18 cellular contexts compared by ENCODE assay signal in genomic region chr4:2647403-2648158, GRCh38.
A peak's percentile ranks its signal among the peaks of the same experiment; 100 is the strongest.
DNase-seq lines count a peak whose midpoint lies in the region; ATAC-seq, FAIRE-seq and TF ChIP-seq lines count a peak whose summit lies in the region.
"Had no signal": no experiment of that assay in that cellular context is flagged by ENCODE, and none has a peak within 500 bp of the region (broad histone marks: within the 10 kb centered on the region; RNA-seq: fewer than 3 reads in every experiment).

No MANE protein-coding gene starts in this region.

- H4K91ac ChIP-seq in neuronal stem cell (ENCODE audit: low read depth, low read length, poor library complexity), result no peak overlapping the region

- H3K9ac ChIP-seq in HepG2 (ENCODE audit: insufficient read depth, low read depth, low read length) (no peak overlapping the region), neuronal stem cell (ENCODE audit: low read depth, low read length, poor library complexity) (no peak overlapping the region)

- TF ChIP-seq EP300 in HepG2 (IDR thresholded peaks at IDR 0.05; ENCODE audit: low read depth in 2 of 2, low read length in 2 of 2) (no peak), HepG2 (CRISPR knock-in tag; IDR thresholded peaks at IDR 0.05; ENCODE audit: borderline replicate concordance) (no peak)

- TF ChIP-seq CTCF in HepG2 (CRISPR knock-in tag; IDR thresholded peaks at IDR 0.05), result no peak

- no peak overlapping the region for H4K8ac ChIP-seq in neuronal stem cell (ENCODE audit: low read depth, low read length)

- no peak overlapping the region for H3K18ac ChIP-seq in neuronal stem cell (ENCODE audit: low read length)

- in situ Hi-C loops in HepG2 (cut with HindIII; ENCODE audit: extremely low pct_ligation_motif_present, low pct_unique_long_range_greater_than_20kb), result no loop called here

- no peak overlapping the region for H2BK5ac ChIP-seq in neuronal stem cell (ENCODE audit: low read length)

- WGBS in HepG2 (ENCODE audit: low lambda C conversion rate), result 97% methylated on average over 10 of the region's 10 CpGs
- WGBS in neuronal stem cell (ENCODE audit: extremely low coverage in 2 of 2, insufficient read length in 2 of 2, insufficient replicate concordance in 1 of 2), 2 donors, result no CpG with 5 or more reads among the region's 10 CpGs

- peak; percentile 9 for DNase-seq in activated T-cell treated with anti-CD3 and anti-CD28 coated beads, Interleukin-2, amount 50 U/mL, for 24 hours
- DNase-seq in activated T-cell treated with anti-CD3 and anti-CD28 coated beads, Interleukin-2, amount 50 U/mL, for 4 hours, result no peak
- DNase-seq in NCI-H345 treated with DMSO at 0.1 percent for 48 hours (lab: John Stamatoyannopoulos, UW; ENCODE audit: unreplicated experiment) (peak; percentile 10), HepG2 (ENCODE audit: low spot score) (no peak), HuH-7 (ENCODE audit: low spot score) (no peak), neuronal stem cell (ENCODE audit: low spot score) (no peak)
- DNase-seq in stimulated activated effector memory CD8-positive, alpha-beta T cell treated with anti-CD3 and anti-CD28 coated beads, Interleukin-12 subunit alpha, Interleukin-12 subunit beta, amount 100 ng/mL, for 72 hours (ENCODE audit: low spot score in 2 of 2), result no peak
- DNase-seq in stimulated activated naive CD4-positive, alpha-beta T cell (lab: John Stamatoyannopoulos, UW), result no peak
- DNase-seq: caudate nucleus; esophagus squamous epithelium; heart left ventricle; HFFc6; immature natural killer cell; NCI-H1436; NK-92 treated with Interleukin-12 subunit alpha and Interleukin-12 subunit beta, amount 100 ng/mL, for 24 hours; right cardiac atrium; stimulated activated CD4-positive, alpha-beta T cell treated with anti-CD3 and anti-CD28 coated beads, Interleukin-1b, Interleukin-23, amount 100 ng/mL, for 48 hours had no signal

- TF ChIP-seq POLR2A in HepG2 (IDR thresholded peaks at IDR 0.05; ENCODE audit: insufficient read depth in 1 of 2, low read depth in 2 of 2, low read length in 2 of 2), result no peak

- no peaks in the 10 kb centered on the region for H3K27me3 ChIP-seq in HepG2 (ENCODE audit: control insufficient read depth in 1 of 2, insufficient read depth in 2 of 2, low read length in 2 of 2)
- H3K27me3 ChIP-seq in neuronal stem cell (ENCODE audit: control insufficient read depth in 3 of 3, insufficient read depth in 3 of 3, low read depth in 1 of 3, low read length in 3 of 3), result no peaks in the 10 kb centered on the region
- H3K27me3 ChIP-seq: esophagus squamous epithelium, heart left ventricle had no signal

- H3K4me3 ChIP-seq in HepG2 (replicated peaks in 1 of 3; ENCODE audit: insufficient read depth in 1 of 3, low read depth in 2 of 3, low read length in 3 of 3), result no peak overlapping the region
- H3K4me3 ChIP-seq in neuronal stem cell (ENCODE audit: low read length in 2 of 2), result no peak overlapping the region
- H3K4me3 ChIP-seq: esophagus squamous epithelium, heart left ventricle had no signal

- H3K4me2 ChIP-seq in HepG2 (ENCODE audit: low read depth, low read length), result no peak overlapping the region
- H3K4me2 ChIP-seq in neuronal stem cell (ENCODE audit: insufficient read depth, low read length, poor library complexity, severe bottlenecking), result no peak overlapping the region

- H3K23ac ChIP-seq in neuronal stem cell (ENCODE audit: low read depth, low read length, poor library complexity), result no peak overlapping the region

- no peak overlapping the region for H2AFZ ChIP-seq in HepG2 (ENCODE audit: low read length)
- H2AFZ ChIP-seq in neuronal stem cell (ENCODE audit: low read length), result no peak overlapping the region

- peaks cover 89% of the 10 kb centered on the region for H3K36me3 Mint-ChIP-seq in activated T-cell treated with anti-CD3 and anti-CD28 coated beads, Interleukin-2, amount 50 U/mL, for 24 hours (ENCODE audit: low read depth)
- peaks cover 15% of the 10 kb centered on the region for H3K36me3 Mint-ChIP-seq in activated T-cell treated with anti-CD3 and anti-CD28 coated beads, Interleukin-2, amount 50 U/mL, for 4 hours (ENCODE audit: insufficient read depth)
- peaks cover 86% of the 10 kb centered on the region for H3K36me3 Mint-ChIP-seq in stimulated activated effector memory CD8-positive, alpha-beta T cell treated with anti-CD3 and anti-CD28 coated beads, Interleukin-12 subunit alpha, Interleukin-12 subunit beta, amount 100 ng/mL, for 72 hours

- peak overlapping the region; percentile 71 for H3K27ac Mint-ChIP-seq in activated T-cell treated with anti-CD3 and anti-CD28 coated beads, Interleukin-2, amount 50 U/mL, for 24 hours
- peak overlapping the region; percentile 32 for H3K27ac Mint-ChIP-seq in stimulated activated effector memory CD8-positive, alpha-beta T cell treated with anti-CD3 and anti-CD28 coated beads, Interleukin-12 subunit alpha, Interleukin-12 subunit beta, amount 100 ng/mL, for 72 hours
- H3K27ac Mint-ChIP-seq: HFFc6, immature natural killer cell had no signal

- no peak overlapping the region for H3K4ac ChIP-seq in neuronal stem cell (ENCODE audit: low read length)

- H3K27ac ChIP-seq in HepG2 (ENCODE audit: extremely low read length, insufficient read depth, low read length) (no peak overlapping the region), neuronal stem cell (replicated peaks; ENCODE audit: low read length) (no peak overlapping the region)
- H3K27ac ChIP-seq: esophagus squamous epithelium, heart left ventricle had no signal

- no peaks in the 10 kb centered on the region for H4K20me1 ChIP-seq in HepG2 (ENCODE audit: insufficient read depth, low read length)

- H3K9me3 ChIP-seq in HepG2 (ENCODE audit: low read length), result no peaks in the 10 kb centered on the region
- H3K9me3 ChIP-seq in neuronal stem cell (replicated peaks in 1 of 2; ENCODE audit: control insufficient read depth in 2 of 2, insufficient read depth in 1 of 2, low read depth in 1 of 2, low read length in 2 of 2), result peaks cover 3 to 13% of the 10 kb centered on the region in 2 donors
- H3K9me3 ChIP-seq: esophagus squamous epithelium, heart left ventricle had no signal

- H3K14ac ChIP-seq in neuronal stem cell (ENCODE audit: low read length), result no peak overlapping the region

- no peak overlapping the region for H2BK120ac ChIP-seq in neuronal stem cell (ENCODE audit: low read depth, low read length)

- H3K4me1 ChIP-seq in HepG2 (ENCODE audit: insufficient read depth, low read length) (no peaks in the 10 kb centered on the region), neuronal stem cell (ENCODE audit: control insufficient read depth in 2 of 2, insufficient read depth in 1 of 2, low read depth in 1 of 2, low read length in 2 of 2) (peaks cover 0 to 4% of the 10 kb centered on the region in 2 donors)
- H3K4me1 ChIP-seq: esophagus squamous epithelium, heart left ventricle had no signal

- POLR2A ChIA-PET in HepG2 (lab: Yijun Ruan, JAX), result no interaction called here

- H3K36me3 ChIP-seq in HepG2 (replicated peaks in 1 of 2; ENCODE audit: control insufficient read depth in 1 of 2, insufficient read depth in 2 of 2, low read length in 2 of 2), result peaks cover 31 to 72% of the 10 kb centered on the region in 2 experiments; a peak in 4 of 5 replicates
- H3K36me3 ChIP-seq in neuronal stem cell (replicated peaks in 1 of 2; ENCODE audit: control insufficient read depth in 2 of 2, insufficient read depth in 2 of 2, low read length in 2 of 2), result peaks cover 48 to 95% of the 10 kb centered on the region in 2 donors

- H2AK5ac ChIP-seq in neuronal stem cell (ENCODE audit: low read depth, low read length), result no peak overlapping the region

- CTCF ChIA-PET in HepG2 (lab: Yijun Ruan, JAX; ENCODE audit: low intra/inter-chr PET ratio, low total read pairs), result no interaction called here

- no peaks in the 10 kb centered on the region for H3K27me3 Mint-ChIP-seq in activated T-cell treated with anti-CD3 and anti-CD28 coated beads, Interleukin-2, amount 50 U/mL, for 24 hours
- no peaks in the 10 kb centered on the region for H3K27me3 Mint-ChIP-seq in activated T-cell treated with anti-CD3 and anti-CD28 coated beads, Interleukin-2, amount 50 U/mL, for 4 hours (ENCODE audit: low read depth)

- no peak for ATAC-seq in activated T-cell treated with anti-CD3 and anti-CD28 coated beads, Interleukin-2, amount 50 U/mL, for 4 hours
- ATAC-seq in HepG2, result no peak
- no peak for ATAC-seq in stimulated activated effector memory CD8-positive, alpha-beta T cell treated with anti-CD3 and anti-CD28 coated beads, Interleukin-12 subunit alpha, Interleukin-12 subunit beta, amount 100 ng/mL, for 72 hours
- ATAC-seq: right cardiac atrium had no signal

- TF ChIP-seq RAD21 in HepG2 (CRISPR knock-in tag; IDR thresholded peaks at IDR 0.05), result no peak

- no peak overlapping the region for H2BK15ac ChIP-seq in neuronal stem cell (ENCODE audit: low read length)

- FAIRE-seq in HepG2 (lab: Jason Lieb, UNC), result no peak

- H3K9me3 Mint-ChIP-seq in activated T-cell treated with anti-CD3 and anti-CD28 coated beads, Interleukin-2, amount 50 U/mL, for 24 hours, result no peaks in the 10 kb centered on the region
- H3K9me3 Mint-ChIP-seq in activated T-cell treated with anti-CD3 and anti-CD28 coated beads, Interleukin-2, amount 50 U/mL, for 4 hours, result no peaks in the 10 kb centered on the region
- H3K9me3 Mint-ChIP-seq in stimulated activated effector memory CD8-positive, alpha-beta T cell treated with anti-CD3 and anti-CD28 coated beads, Interleukin-12 subunit alpha, Interleukin-12 subunit beta, amount 100 ng/mL, for 72 hours, result no peaks in the 10 kb centered on the region
- H3K9me3 Mint-ChIP-seq: HFFc6, immature natural killer cell, neural crest cell had no signal

- no peaks in the 10 kb centered on the region for H3K79me2 ChIP-seq in HepG2 (ENCODE audit: insufficient read depth, low read length)

- no peak overlapping the region for H3K4me3 Mint-ChIP-seq in activated T-cell treated with anti-CD3 and anti-CD28 coated beads, Interleukin-2, amount 50 U/mL, for 24 hours
- no peak overlapping the region for H3K4me3 Mint-ChIP-seq in activated T-cell treated with anti-CD3 and anti-CD28 coated beads, Interleukin-2, amount 50 U/mL, for 4 hours
- no peak overlapping the region for H3K4me3 Mint-ChIP-seq in stimulated activated effector memory CD8-positive, alpha-beta T cell treated with anti-CD3 and anti-CD28 coated beads, Interleukin-12 subunit alpha, Interleukin-12 subunit beta, amount 100 ng/mL, for 72 hours
- H3K4me3 Mint-ChIP-seq: HFFc6, immature natural killer cell, neural crest cell had no signal

- intact Hi-C loops in HepG2 (cut with micrococcal nuclease; ENCODE audit: unreplicated experiment), result no loop called here

- H3K4me1 Mint-ChIP-seq in activated T-cell treated with anti-CD3 and anti-CD28 coated beads, Interleukin-2, amount 50 U/mL, for 24 hours (ENCODE audit: low read depth), result peaks cover 20% of the 10 kb centered on the region
- peaks cover 15% of the 10 kb centered on the region for H3K4me1 Mint-ChIP-seq in activated T-cell treated with anti-CD3 and anti-CD28 coated beads, Interleukin-2, amount 50 U/mL, for 4 hours (ENCODE audit: low read depth)
- H3K4me1 Mint-ChIP-seq in stimulated activated effector memory CD8-positive, alpha-beta T cell treated with anti-CD3 and anti-CD28 coated beads, Interleukin-12 subunit alpha, Interleukin-12 subunit beta, amount 100 ng/mL, for 72 hours, result peaks cover 24% of the 10 kb centered on the region

- no TSS peak for BruUV-seq in HepG2 (replicated peaks; lab: Mats Ljungman, UMichigan)

- peaks cover 5% of the 10 kb centered on the region for H3K79me1 ChIP-seq in neuronal stem cell (ENCODE audit: low read depth, low read length)

- no peak overlapping the region for H2BK12ac ChIP-seq in neuronal stem cell (ENCODE audit: low read length)

TF ChIP-seq in HepG2, 621 proteins besides CTCF, POLR2A, EP300 and RAD21 (continues in another document):
- TF ChIP-seq ZNF660 (CRISPR knock-in tag; IDR thresholded peaks at IDR 0.05; ENCODE audit: borderline replicate concordance, low read depth), result no peak

Comparison
In these comparisons a context has a peak if more than half of its experiments do, and no peak if none do; other contexts are left out.
1. DNase-seq: peak in activated T-cell treated with anti-CD3 and anti-CD28 coated beads, Interleukin-2, amount 50 U/mL, for 24 hours (single experiment) and NCI-H345 treated with DMSO at 0.1 percent for 48 hours (single experiment); none in activated T-cell treated with anti-CD3 and anti-CD28 coated beads, Interleukin-2, amount 50 U/mL, for 4 hours (single experiment), HepG2 (single experiment), stimulated activated effector memory CD8-positive, alpha-beta T cell treated with anti-CD3 and anti-CD28 coated beads, Interleukin-12 subunit alpha, Interleukin-12 subunit beta, amount 100 ng/mL, for 72 hours (0 of 2), HuH-7 (single experiment), neuronal stem cell (single experiment) and stimulated activated naive CD4-positive, alpha-beta T cell (0 of 6).